18 cellular contexts compared by ENCODE assay signal in the genomic region with DNA sequence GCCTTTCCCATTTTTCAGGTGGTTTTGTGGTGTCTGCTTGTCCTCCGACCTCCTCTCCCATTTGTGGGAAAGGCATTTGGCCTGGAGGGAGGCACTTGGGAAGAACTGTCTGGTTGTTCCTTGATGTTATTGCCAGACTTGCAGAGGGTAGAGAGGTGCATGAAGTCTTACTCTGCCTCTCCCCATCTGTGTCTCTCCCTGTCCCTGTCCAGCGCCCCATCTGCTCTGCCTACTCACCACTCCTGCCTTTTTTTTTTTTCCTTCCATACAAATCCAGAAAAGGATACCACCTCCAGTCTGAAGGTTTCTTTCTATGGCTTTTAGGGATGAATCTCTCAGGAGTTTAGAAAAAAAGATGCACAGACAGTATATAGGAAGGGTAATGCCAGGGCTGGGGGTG. TPM values are rescaled to one million over a fixed set of nuclear protein-coding genes. Genes with fewer than 3 reads are reported as not detected.
A peak's percentile ranks its signal among the peaks of the same experiment; 100 is the strongest.
DNase-seq lines count a peak whose midpoint lies in the region; ATAC-seq and TF ChIP-seq lines count a peak whose summit lies in the region.
"Had no signal": no experiment of that assay in that cellular context is flagged by ENCODE, and none has a peak within 500 bp of the region (broad histone marks: within the 10 kb centered on the region; RNA-seq: fewer than 3 reads in every experiment).

No MANE protein-coding gene starts in this region.

- TF ChIP-seq CTCF in CD8-positive, alpha-beta T cell (IDR thresholded peaks at IDR 0.05), result no peak
- no peak for TF ChIP-seq CTCF in glutamatergic neuron (IDR thresholded peaks at IDR 0.05; ENCODE audit: partially characterized antibody, unreplicated experiment)

- no peaks in the 10 kb centered on the region for H3K9me3 ChIP-seq in CD8-positive, alpha-beta T cell (ENCODE audit: low read length)
- no peaks in the 10 kb centered on the region for H3K9me3 ChIP-seq in trophoblast cell (ENCODE audit: insufficient read depth, low read depth, low read length)
- H3K9me3 ChIP-seq: upper lobe of right lung had no signal

- no peak for TF ChIP-seq RAD21 in Ishikawa (IDR thresholded peaks at IDR 0.05; ENCODE audit: low read depth)

- no peak for ATAC-seq in CD8-positive, alpha-beta T cell
- ATAC-seq in HG03135 (IDR thresholded peaks at IDR 0.05; ENCODE audit: unreplicated experiment) (no peak), GM21515 (IDR thresholded peaks at IDR 0.05; ENCODE audit: unreplicated experiment) (no peak)
- ATAC-seq: HepG2, upper lobe of right lung had no signal

- H3K9ac ChIP-seq in trophoblast cell (ENCODE audit: low read length), result no peak overlapping the region

- H3K79me2 ChIP-seq in trophoblast cell (ENCODE audit: control insufficient read depth, insufficient read depth, low read length, poor library complexity), result peaks cover 2% of the 10 kb centered on the region

- peaks cover 4% of the 10 kb centered on the region for H3K36me3 ChIP-seq in CD8-positive, alpha-beta T cell (ENCODE audit: insufficient read depth, low read length)
- peaks cover under 1 to 7% of the 10 kb centered on the region in 2 experiments for H3K36me3 ChIP-seq in trophoblast cell (ENCODE audit: control insufficient read depth in 1 of 2, insufficient read depth in 2 of 2, low read length in 2 of 2)

- H3K27ac Mint-ChIP-seq in CD8-positive, alpha-beta T cell, result peak overlapping the region; percentile 74
- H3K27ac Mint-ChIP-seq in glutamatergic neuron (ENCODE audit: unreplicated experiment), result peak overlapping the region; percentile 86
- H3K27ac Mint-ChIP-seq: progenitor cell of endocrine pancreas had no signal

- H3K4me2 ChIP-seq in trophoblast cell (ENCODE audit: low read length), result no peak overlapping the region
- H3K4me2 ChIP-seq: PC-9 had no signal

- H2BK5ac ChIP-seq in trophoblast cell (ENCODE audit: low read depth, low read length, poor library complexity), result no peak overlapping the region

- H3K23ac ChIP-seq in trophoblast cell (ENCODE audit: low read length), result no peak overlapping the region

- intact Hi-C loops in CD8-positive, alpha-beta T cell (cut with DNase I, micrococcal nuclease), result no loop called here

- CTCF ChIA-PET in CD8-positive, alpha-beta T cell (lab: Charles Lee), result interaction anchor here (1.8 kb wide), 1 partner anchor 87 kb away, joined by 4 read pairs; no protein-coding TSS in a partner anchor

- no peak overlapping the region for H3K4me3 ChIP-seq in CD8-positive, alpha-beta T cell (ENCODE audit: low read depth, low read length)
- no peak overlapping the region for H3K4me3 ChIP-seq in trophoblast cell (ENCODE audit: low read depth, low read length)
- H3K4me3 ChIP-seq: PC-9, upper lobe of right lung had no signal

- no peak overlapping the region for H2BK12ac ChIP-seq in trophoblast cell (ENCODE audit: low read length)

- no peak overlapping the region for H3K4ac ChIP-seq in trophoblast cell (ENCODE audit: low read depth, low read length)

- no peak overlapping the region for H3K27ac ChIP-seq in CD8-positive, alpha-beta T cell (ENCODE audit: low read depth, low read length)
- no peak overlapping the region for H3K27ac ChIP-seq in trophoblast cell (ENCODE audit: low read depth, low read length)
- H3K27ac ChIP-seq: epithelial cell of prostate, PC-9, upper lobe of right lung had no signal

- H3K79me1 ChIP-seq in trophoblast cell (ENCODE audit: low read length), result peaks cover 3% of the 10 kb centered on the region

- no peak for TF ChIP-seq EP300 in Ishikawa (IDR thresholded peaks at IDR 0.05; ENCODE audit: borderline replicate concordance)

- H4K91ac ChIP-seq in trophoblast cell (ENCODE audit: low read depth, low read length), result peak overlapping the region; percentile 10

- H3K4me1 Mint-ChIP-seq in CD8-positive, alpha-beta T cell (ENCODE audit: low read depth), result peaks cover 65% of the 10 kb centered on the region
- peaks cover 41% of the 10 kb centered on the region for H3K4me1 Mint-ChIP-seq in glutamatergic neuron (ENCODE audit: low read depth, unreplicated experiment)

- POLR2A ChIA-PET in CD8-positive, alpha-beta T cell (lab: Charles Lee), result no interaction called here

- no peak overlapping the region for H4K8ac ChIP-seq in trophoblast cell (ENCODE audit: low read depth, low read length)

- WGBS in trophoblast cell (ENCODE audit: extremely low coverage, insufficient coverage, insufficient read length), result no CpG with 5 or more reads among the region's 2 CpGs

- no peak overlapping the region for H2BK120ac ChIP-seq in trophoblast cell (ENCODE audit: insufficient read depth, low read length, poor library complexity)

- no peak overlapping the region for H4K12ac ChIP-seq in trophoblast cell (ENCODE audit: low read depth, low read length)

- no peaks in the 10 kb centered on the region for H3K27me3 Mint-ChIP-seq in CD8-positive, alpha-beta T cell (ENCODE audit: low read depth)
- peaks cover 3% of the 10 kb centered on the region for H3K27me3 Mint-ChIP-seq in glutamatergic neuron (ENCODE audit: unreplicated experiment)
- H3K27me3 Mint-ChIP-seq: progenitor cell of endocrine pancreas had no signal

- H3K18ac ChIP-seq in trophoblast cell (ENCODE audit: low read length), result peak overlapping the region; percentile 22

- no peaks in the 10 kb centered on the region for H3K9me3 Mint-ChIP-seq in CD8-positive, alpha-beta T cell
- H3K9me3 Mint-ChIP-seq in glutamatergic neuron (ENCODE audit: unreplicated experiment), result peaks cover 4% of the 10 kb centered on the region

- no peak for DNase-seq in CD8-positive, alpha-beta T cell
- DNase-seq in glutamatergic neuron (no peak), trophoblast cell (no peak), NCI-H1694 treated with DMSO at 0.1 percent for 48 hours (lab: John Stamatoyannopoulos, UW) (no peak)
- DNase-seq: activated CD4-positive, alpha-beta T cell treated with anti-CD3 and anti-CD28 coated beads for 48 hours; activated effector memory CD4-positive, alpha-beta T cell treated with Interleukin-2 at 50 U/mL for 16 hours; AML-193; foreskin melanocyte; NCI-H1436 treated with DMSO at 0.1 percent for 48 hours; PC-9; stimulated activated CD4-positive, alpha-beta T cell treated with anti-CD3 and anti-CD28 coated beads, Interleukin-4, amount 100 ng/mL, for 1 hour; upper lobe of right lung had no signal

- no peak overlapping the region for H2AFZ ChIP-seq in trophoblast cell (ENCODE audit: insufficient read depth, low read length, poor library complexity)
- H2AFZ ChIP-seq: PC-9 had no signal

- no peak overlapping the region for H3K14ac ChIP-seq in trophoblast cell (ENCODE audit: low read length)

- H3K4me1 ChIP-seq in CD8-positive, alpha-beta T cell (ENCODE audit: insufficient read depth, low read length), result peaks cover 23% of the 10 kb centered on the region
- H3K4me1 ChIP-seq in trophoblast cell (ENCODE audit: control insufficient read depth in 1 of 2, insufficient read depth in 2 of 2, low read length in 2 of 2), result peaks cover 7 to 23% of the 10 kb centered on the region in 2 experiments

- H2AK5ac ChIP-seq in trophoblast cell (ENCODE audit: low read length), result no peak overlapping the region

- H3K27me3 ChIP-seq in CD8-positive, alpha-beta T cell (ENCODE audit: insufficient read depth, low read length), result no peaks in the 10 kb centered on the region
- no peaks in the 10 kb centered on the region for H3K27me3 ChIP-seq in trophoblast cell (ENCODE audit: insufficient read depth, low read length)
- H3K27me3 ChIP-seq: upper lobe of right lung had no signal

- H3K36me3 Mint-ChIP-seq in CD8-positive, alpha-beta T cell, result peaks cover 48% of the 10 kb centered on the region
- H3K36me3 Mint-ChIP-seq in glutamatergic neuron (ENCODE audit: unreplicated experiment), result no peaks in the 10 kb centered on the region

- no peak overlapping the region for H3K4me3 Mint-ChIP-seq in CD8-positive, alpha-beta T cell
- peak overlapping the region; percentile 61 for H3K4me3 Mint-ChIP-seq in glutamatergic neuron (ENCODE audit: unreplicated experiment)

TF ChIP-seq in Ishikawa, 13 proteins besides CTCF, POLR2A, EP300 and RAD21:
- TF ChIP-seq, protein P1, sequence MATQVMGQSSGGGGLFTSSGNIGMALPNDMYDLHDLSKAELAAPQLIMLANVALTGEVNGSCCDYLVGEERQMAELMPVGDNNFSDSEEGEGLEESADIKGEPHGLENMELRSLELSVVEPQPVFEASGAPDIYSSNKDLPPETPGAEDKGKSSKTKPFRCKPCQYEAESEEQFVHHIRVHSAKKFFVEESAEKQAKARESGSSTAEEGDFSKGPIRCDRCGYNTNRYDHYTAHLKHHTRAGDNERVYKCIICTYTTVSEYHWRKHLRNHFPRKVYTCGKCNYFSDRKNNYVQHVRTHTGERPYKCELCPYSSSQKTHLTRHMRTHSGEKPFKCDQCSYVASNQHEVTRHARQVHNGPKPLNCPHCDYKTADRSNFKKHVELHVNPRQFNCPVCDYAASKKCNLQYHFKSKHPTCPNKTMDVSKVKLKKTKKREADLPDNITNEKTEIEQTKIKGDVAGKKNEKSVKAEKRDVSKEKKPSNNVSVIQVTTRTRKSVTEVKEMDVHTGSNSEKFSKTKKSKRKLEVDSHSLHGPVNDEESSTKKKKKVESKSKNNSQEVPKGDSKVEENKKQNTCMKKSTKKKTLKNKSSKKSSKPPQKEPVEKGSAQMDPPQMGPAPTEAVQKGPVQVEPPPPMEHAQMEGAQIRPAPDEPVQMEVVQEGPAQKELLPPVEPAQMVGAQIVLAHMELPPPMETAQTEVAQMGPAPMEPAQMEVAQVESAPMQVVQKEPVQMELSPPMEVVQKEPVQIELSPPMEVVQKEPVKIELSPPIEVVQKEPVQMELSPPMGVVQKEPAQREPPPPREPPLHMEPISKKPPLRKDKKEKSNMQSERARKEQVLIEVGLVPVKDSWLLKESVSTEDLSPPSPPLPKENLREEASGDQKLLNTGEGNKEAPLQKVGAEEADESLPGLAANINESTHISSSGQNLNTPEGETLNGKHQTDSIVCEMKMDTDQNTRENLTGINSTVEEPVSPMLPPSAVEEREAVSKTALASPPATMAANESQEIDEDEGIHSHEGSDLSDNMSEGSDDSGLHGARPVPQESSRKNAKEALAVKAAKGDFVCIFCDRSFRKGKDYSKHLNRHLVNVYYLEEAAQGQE (IDR thresholded peaks at IDR 0.05; ENCODE audit: low read depth), result 0 out of 2 replicates have a peak, but pooled peaks have one; percentile 42
- TF ChIP-seq TCF12 (IDR thresholded peaks at IDR 0.05; ENCODE audit: low read depth), result no peak

RNA-seq across cellular contexts. Expression of a gene that starts 19.8 kb away (rescaled TPM):
- total RNA-seq in CD8-positive, alpha-beta T cell, result 10 to 100 TPM; 20.0 to 21.5 TPM
- 37.5 TPM for total RNA-seq in glutamatergic neuron (ENCODE audit: unreplicated experiment)
- 72.3 and 76.8 TPM in 2 replicates for polyA plus RNA-seq in trophoblast cell (2013)
